In the genomic region with DNA sequence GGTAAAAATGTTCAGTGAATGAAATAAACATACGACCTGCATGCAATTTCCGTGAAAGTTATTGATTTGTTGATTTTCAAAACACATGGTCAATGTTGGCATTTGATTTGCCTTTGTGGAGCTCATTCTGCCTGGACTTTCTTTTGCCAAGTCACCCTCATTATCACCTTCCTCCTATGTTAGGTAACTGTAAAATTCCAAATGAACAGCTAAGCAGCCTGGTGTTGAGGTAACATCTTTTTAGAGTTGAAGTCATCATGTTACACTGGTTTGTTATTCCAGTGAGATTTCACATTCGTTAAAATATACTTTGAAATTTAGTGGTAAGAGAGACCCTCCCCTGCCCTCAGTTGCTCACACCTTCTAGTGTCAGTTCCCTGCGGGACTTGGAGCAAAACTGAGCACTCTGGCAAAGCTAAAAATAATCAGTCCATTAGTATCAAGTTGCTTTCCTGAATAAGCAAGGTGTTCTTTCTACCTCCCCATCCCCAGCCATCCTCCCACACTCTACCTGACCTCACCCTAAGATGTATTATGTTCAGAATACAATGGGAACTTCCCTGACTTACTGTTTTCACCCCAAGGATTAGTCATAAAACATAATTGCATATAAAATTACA, we compare ENCODE assay signal across 20 cellular contexts.
A peak's percentile ranks its signal among the peaks of the same experiment; 100 is the strongest.
DNase-seq lines count a peak whose midpoint lies in the region; TF ChIP-seq lines count a peak whose summit lies in the region.
"Had no signal": no experiment of that assay in that cellular context is flagged by ENCODE, and none has a peak within 500 bp of the region (broad histone marks: within the 10 kb centered on the region; RNA-seq: fewer than 3 reads in every experiment).

No MANE protein-coding gene starts in this region.

- TF ChIP-seq CTCF in osteocyte (IDR thresholded peaks at IDR 0.05) (no peak), GM13977 (IDR thresholded peaks at IDR 0.05; ENCODE audit: extremely low read depth, insufficient read depth, missing control alignments) (no peak)

- in situ Hi-C loops in GM13977 (cut with MboI; ENCODE audit: low pct_unique_long_range_greater_than_20kb, low sequenced_read_pairs, unreplicated experiment) = no loop called here

- H3K9me3 Mint-ChIP-seq in osteocyte (ENCODE audit: unreplicated experiment) = no peaks in the 10 kb centered on the region

- no peaks in the 10 kb centered on the region for H3K36me3 Mint-ChIP-seq in osteocyte (ENCODE audit: unreplicated experiment)
- H3K36me3 Mint-ChIP-seq: CD4-positive, CD25-positive, alpha-beta regulatory T cell had no signal

- no peak overlapping the region for H3K4me3 Mint-ChIP-seq in osteocyte (ENCODE audit: unreplicated experiment)
- H3K4me3 Mint-ChIP-seq: CD4-positive, CD25-positive, alpha-beta regulatory T cell had no signal

- H3K27me3 Mint-ChIP-seq in osteocyte (ENCODE audit: unreplicated experiment) = no peaks in the 10 kb centered on the region
- H3K27me3 Mint-ChIP-seq: CD4-positive, CD25-positive, alpha-beta regulatory T cell had no signal

- H3K4me1 Mint-ChIP-seq in osteocyte (ENCODE audit: unreplicated experiment) = no peaks in the 10 kb centered on the region
- H3K4me1 Mint-ChIP-seq: CD4-positive, CD25-positive, alpha-beta regulatory T cell had no signal

- no peak overlapping the region for H3K27ac Mint-ChIP-seq in osteocyte (ENCODE audit: unreplicated experiment)

- DNase-seq in HPDE6-E6E7 (ENCODE audit: extremely low spot score) = peak; percentile 51
- peak; percentile 47 for DNase-seq in NCI-H460 (ENCODE audit: extremely low read depth, low read depth)
- DNase-seq in dermis blood vessel endothelial cell = peak; percentile 2
- DNase-seq in kidney glomerular epithelial cell (lab: John Stamatoyannopoulos, UW) = peak; percentile 54
- DNase-seq in SHP77 treated with DMSO at 0.1 percent for 48 hours (lab: John Stamatoyannopoulos, UW) = no peak
- no peak for DNase-seq in activated CD4-positive, CD25-positive, alpha-beta regulatory T cell (lab: John Stamatoyannopoulos, UW)
- DNase-seq in osteocyte (ENCODE audit: extremely low spot score, unreplicated experiment) = no peak
- DNase-seq in GM13977 (ENCODE audit: low spot score) = no peak
- DNase-seq: AML-193; Calu3; CD4-positive, CD25-positive, alpha-beta regulatory T cell; DMS79 treated with DMSO at 0.1 percent for 48 hours; GDM1; GOT3; KG1; MG63; NCI-H1092 treated with DMSO at 0.1 percent for 48 hours; NCI-H1694; NCI-H2227 treated with DMSO at 0.1 percent for 48 hours; NCI-H774 had no signal

Comparison
In these comparisons a context has a peak if more than half of its experiments do, and no peak if none do; other contexts are left out.
1. DNase-seq: peak in HPDE6-E6E7 (single experiment), NCI-H460 (single experiment), dermis blood vessel endothelial cell (single experiment) and kidney glomerular epithelial cell (single experiment); none in SHP77 treated with DMSO at 0.1 percent for 48 hours (single experiment), activated CD4-positive, CD25-positive, alpha-beta regulatory T cell (0 of 4), osteocyte (single experiment) and GM13977 (single experiment).